In the genomic region with DNA sequence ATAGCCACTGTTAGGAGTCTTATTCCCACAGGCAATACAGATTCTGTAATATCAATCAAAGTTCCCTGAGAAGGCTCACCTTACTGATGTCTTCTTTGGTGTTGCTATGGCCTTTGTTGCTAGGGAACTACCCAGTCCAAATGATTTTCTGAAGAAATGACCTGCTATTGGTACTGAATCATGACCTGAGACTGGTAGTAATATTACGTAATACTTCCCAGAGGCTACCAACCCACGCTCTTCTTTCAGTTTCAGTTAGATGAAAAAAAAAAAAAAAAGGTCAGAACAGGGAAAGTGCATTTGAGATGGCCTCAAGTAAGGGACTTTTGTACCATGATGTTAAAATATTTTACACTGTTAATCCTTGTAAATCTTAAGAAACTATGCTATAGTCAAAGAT, we compare ENCODE assay signal across 11 cellular contexts.
DNase-seq lines count a peak whose midpoint lies in the region; ATAC-seq and TF ChIP-seq lines count a peak whose summit lies in the region.
"Had no signal": no experiment of that assay in that cellular context is flagged by ENCODE, and none has a peak within 500 bp of the region (broad histone marks: within the 10 kb centered on the region; RNA-seq: fewer than 3 reads in every experiment).

No MANE protein-coding gene starts in this region.

- H3K27ac Mint-ChIP-seq in mesothelial cell of epicardium, result peak overlapping the region; percentile 4

- DNase-seq in NOMO-1 treated with DMSO at 0.1 percent for 48 hours (lab: John Stamatoyannopoulos, UW; ENCODE audit: unreplicated experiment) (peak; percentile 7), NOMO-1 treated with dmso at 0.1 percent for 144 hours (lab: John Stamatoyannopoulos, UW; ENCODE audit: unreplicated experiment) (no peak), SK-MEL-5 (ENCODE audit: low read depth, low spot score) (peak; percentile 48), mesothelial cell of epicardium (ENCODE audit: low spot score in 2 of 2, unreplicated experiment in 2 of 2) (no peak), BE2C (no peak)
- DNase-seq: GM23248, MG63, SHP77 treated with DMSO at 0.1 percent for 48 hours had no signal

- no peaks in the 10 kb centered on the region for H3K27me3 ChIP-seq in BE2C
- H3K27me3 ChIP-seq: MG63 had no signal

- TF ChIP-seq CTCF in mesothelial cell of epicardium (IDR thresholded peaks at IDR 0.05; ENCODE audit: unreplicated experiment) (no peak), BE2C (IDR thresholded peaks at IDR 0.05; ENCODE audit: low read depth, low read length) (no peak)

- peaks cover 32% of the 10 kb centered on the region for H3K4me1 Mint-ChIP-seq in mesothelial cell of epicardium

- no peaks in the 10 kb centered on the region for H3K27me3 Mint-ChIP-seq in mesothelial cell of epicardium (ENCODE audit: low read depth)

- no peaks in the 10 kb centered on the region for H3K36me3 ChIP-seq in BE2C
- H3K36me3 ChIP-seq: MG63 had no signal

- ATAC-seq in HG03045 (IDR thresholded peaks at IDR 0.05; ENCODE audit: unreplicated experiment), result peak; percentile 59
- no peak for ATAC-seq in HG02884 (IDR thresholded peaks at IDR 0.05; ENCODE audit: unreplicated experiment)
- no peak for ATAC-seq in HG03571 (IDR thresholded peaks at IDR 0.05; ENCODE audit: unreplicated experiment)

- in situ Hi-C loops in SK-MEL-5 (cut with HindIII; ENCODE audit: low pct_unique_long_range_greater_than_20kb, low sequenced_read_pairs), result no loop called here

- H3K9me3 ChIP-seq in BE2C, result no peaks in the 10 kb centered on the region
- H3K9me3 ChIP-seq: MG63 had no signal

- H3K9me3 Mint-ChIP-seq in mesothelial cell of epicardium, result no peaks in the 10 kb centered on the region

- H3K36me3 Mint-ChIP-seq in mesothelial cell of epicardium, result no peaks in the 10 kb centered on the region

- no peak overlapping the region for H3K4me3 ChIP-seq in BE2C (ENCODE audit: low read depth, low read length)
- H3K4me3 ChIP-seq: GM23248, MG63 had no signal

- no peaks in the 10 kb centered on the region for H3K4me1 ChIP-seq in BE2C

- H3K4me3 Mint-ChIP-seq in mesothelial cell of epicardium, result no peak overlapping the region

Comparison
In these comparisons a context has a peak if more than half of its experiments do, and no peak if none do; other contexts are left out.
1. DNase-seq: peak in NOMO-1 treated with DMSO at 0.1 percent for 48 hours (single experiment) and SK-MEL-5 (single experiment); none in NOMO-1 treated with dmso at 0.1 percent for 144 hours (single experiment), mesothelial cell of epicardium (0 of 2) and BE2C (single experiment).